ENCODE assay signal across 23 cellular contexts in genomic region chr7:150781961-150782360, GRCh38. TPM values are rescaled to one million over a fixed set of nuclear protein-coding genes. Genes with fewer than 3 reads are reported as not detected.
A peak's percentile ranks its signal among the peaks of the same experiment; 100 is the strongest.
DNase-seq lines count a peak whose midpoint lies in the region; ATAC-seq, FAIRE-seq and TF ChIP-seq lines count a peak whose summit lies in the region.
"Had no signal": no experiment of that assay in that cellular context is flagged by ENCODE, and none has a peak within 500 bp of the region (broad histone marks: within the 10 kb centered on the region; RNA-seq: fewer than 3 reads in every experiment).

No MANE protein-coding gene starts in this region.

- POLR2A ChIA-PET in IMR-90 (lab: Charles Lee; ENCODE audit: unreplicated experiment) = no interaction called here

- H3K27me3 ChIP-seq in IMR-90 (ENCODE audit: control insufficient read depth, insufficient read depth, low read length) = no peaks in the 10 kb centered on the region

- no peak for TF ChIP-seq RAD21 in IMR-90 (IDR thresholded peaks at IDR 0.05; ENCODE audit: low read length)

- H3K79me1 ChIP-seq in IMR-90 (ENCODE audit: low read depth in 1 of 2, low read length in 2 of 2) = no peaks in the 10 kb centered on the region

- H4K5ac ChIP-seq in IMR-90 (ENCODE audit: low read depth, low read length) = peak overlapping the region; percentile 98

- no peaks in the 10 kb centered on the region for H3K9me3 ChIP-seq in IMR-90 (ENCODE audit: control insufficient read depth, insufficient read depth, low read length)

- H3K36me3 Mint-ChIP-seq in dendritic cell treated with granulocyte-macrophage colony-stimulating factor and Interleukin-4, amounts not matched to agents 40 ng/mL and 50 ng/mL, for 4 days (ENCODE audit: low read depth) = peaks cover 38% of the 10 kb centered on the region
- H3K36me3 Mint-ChIP-seq in neural crest cell (ENCODE audit: low read depth) = no peaks in the 10 kb centered on the region
- no peaks in the 10 kb centered on the region for H3K36me3 Mint-ChIP-seq in activated T-helper 2 cell treated with anti-CD3 and anti-CD28 coated beads, Interferon-gamma antibody, Interleukin-2, Interleukin-4, amounts not matched to agents 10 μg/mL and 5 μg/mL and 100 μg/mL, durations not matched to agents 14 hours and 24 hours and 36 hours (ENCODE audit: low read depth)
- H3K36me3 Mint-ChIP-seq: CD8-positive, alpha-beta T cell had no signal

- no peak for ATAC-seq in IMR-90 (ENCODE audit: low read depth)
- ATAC-seq: CD8-positive, alpha-beta T cell; GM12878; GM23338 had no signal

- H3K56ac ChIP-seq in IMR-90 (ENCODE audit: extremely low read depth, insufficient read depth, low read length) = peak overlapping the region; percentile 97

- dilution Hi-C loops in IMR-90 (cut with HindIII; ENCODE audit: low sequenced_read_pairs, unreplicated experiment) = no loop called here

- H3K27me3 Mint-ChIP-seq in dendritic cell treated with granulocyte-macrophage colony-stimulating factor and Interleukin-4, amounts not matched to agents 40 ng/mL and 50 ng/mL, for 4 days = no peaks in the 10 kb centered on the region
- peaks cover 11% of the 10 kb centered on the region for H3K27me3 Mint-ChIP-seq in neural crest cell (ENCODE audit: low read depth)
- peaks cover 25% of the 10 kb centered on the region for H3K27me3 Mint-ChIP-seq in activated T-helper 2 cell treated with anti-CD3 and anti-CD28 coated beads, Interferon-gamma antibody, Interleukin-2, Interleukin-4, amounts not matched to agents 10 μg/mL and 5 μg/mL and 100 μg/mL, durations not matched to agents 14 hours and 24 hours and 36 hours (ENCODE audit: low read depth)

- DNase-seq in IMR-90 (no peak), neural crest cell (ENCODE audit: low read depth, low spot score) (no peak), GM12892 (ENCODE audit: insufficient read length) (no peak)
- DNase-seq in activated CD8-positive, alpha-beta memory T cell treated with anti-CD3 and anti-CD28 coated beads, Interleukin-2, amount 50 U/mL, for 48 hours = no peak
- DNase-seq in activated T-helper 2 cell treated with anti-CD3 and anti-CD28 coated beads, Interferon-gamma antibody, Interleukin-2, Interleukin-4, amounts not matched to agents 10 μg/mL and 5 μg/mL and 100 μg/mL, durations not matched to agents 14 hours and 24 hours and 36 hours (ENCODE audit: low spot score) = no peak
- DNase-seq: ACHN; Calu3; CD8-positive, alpha-beta T cell; HCEC 1CT; NCI-H1048; NCI-H1436; NCI-H1930; NCI-H345; NCI-H526; PC-9 had no signal

- no peaks in the 10 kb centered on the region for H4K20me1 ChIP-seq in IMR-90 (ENCODE audit: insufficient read depth, low read length)

- H3K4me2 ChIP-seq in IMR-90 (ENCODE audit: low read depth, low read length) = no peak overlapping the region; the same call in 1 of the 2 replicates
- H3K4me2 ChIP-seq: GM23338, PC-9 had no signal

- peak overlapping the region; percentile 99 for H3K18ac ChIP-seq in IMR-90 (ENCODE audit: low read depth, low read length)

- peak overlapping the region; percentile 99 for H3K4ac ChIP-seq in IMR-90 (ENCODE audit: low read depth, low read length)

- H2BK15ac ChIP-seq in IMR-90 (ENCODE audit: low read depth, low read length) = peak overlapping the region; percentile 87

- peak overlapping the region; percentile 99 for H3K27ac ChIP-seq in IMR-90 (ENCODE audit: insufficient read depth, low read length)
- H3K27ac ChIP-seq in urinary bladder (ENCODE audit: low read depth) = peak overlapping the region; percentile 35
- H3K27ac ChIP-seq: PC-9 had no signal

- in situ Hi-C loops in IMR-90 (cut with MboI; ENCODE audit: low sequenced_read_pairs) = loop anchor here (25.0 kb wide), 1 partner anchor 330 kb away; no protein-coding TSS in a partner anchor

- H3K14ac ChIP-seq in IMR-90 (replicated peaks; ENCODE audit: low read depth, low read length) = peak overlapping the region; percentile 94

- H2BK5ac ChIP-seq in IMR-90 (ENCODE audit: low read depth, low read length, poor library complexity, severe bottlenecking) = peak overlapping the region; percentile 84

- no TSS peak for BruUV-seq in IMR-90 (replicated peaks; lab: Mats Ljungman, UMichigan)

- peak overlapping the region; percentile 13; the same call in 1 of the 2 replicates for H3K9ac ChIP-seq in IMR-90 (ENCODE audit: low read depth, low read length)

- H3K4me3 ChIP-seq in IMR-90 (ENCODE audit: insufficient read depth, low read depth, low read length) = no peak overlapping the region
- H3K4me3 ChIP-seq in urinary bladder (ENCODE audit: low read depth, low read length) = no peak overlapping the region
- H3K4me3 ChIP-seq: GM12878, GM23338, PC-9 had no signal

- H3K4me1 ChIP-seq in IMR-90 (ENCODE audit: control insufficient read depth, insufficient read depth, low read length) (peaks cover 26% of the 10 kb centered on the region), urinary bladder (ENCODE audit: insufficient read depth) (no peaks in the 10 kb centered on the region)

- H2AFZ ChIP-seq in IMR-90 (replicated peaks; ENCODE audit: low read length, poor library complexity) = no peak overlapping the region
- H2AFZ ChIP-seq: GM23338, PC-9 had no signal

- H3K36me3 ChIP-seq in IMR-90 (ENCODE audit: control insufficient read depth, insufficient read depth, low read length) = peaks cover 1% of the 10 kb centered on the region; the same call in 1 of the 2 replicates
- no peaks in the 10 kb centered on the region for H3K36me3 ChIP-seq in urinary bladder (ENCODE audit: insufficient read depth)

- no peak overlapping the region for H2AK9ac ChIP-seq in IMR-90 (replicated peaks; ENCODE audit: low read depth, low read length, poor library complexity)

- H3K4me1 Mint-ChIP-seq in dendritic cell treated with granulocyte-macrophage colony-stimulating factor and Interleukin-4, amounts not matched to agents 40 ng/mL and 50 ng/mL, for 4 days (ENCODE audit: low read depth) = peaks cover 53% of the 10 kb centered on the region
- H3K4me1 Mint-ChIP-seq in neural crest cell = peaks cover 12% of the 10 kb centered on the region
- peaks cover 2% of the 10 kb centered on the region for H3K4me1 Mint-ChIP-seq in activated T-helper 2 cell treated with anti-CD3 and anti-CD28 coated beads, Interferon-gamma antibody, Interleukin-2, Interleukin-4, amounts not matched to agents 10 μg/mL and 5 μg/mL and 100 μg/mL, durations not matched to agents 14 hours and 24 hours and 36 hours (ENCODE audit: low read depth)
- H3K4me1 Mint-ChIP-seq: GM23338 had no signal

- H4K8ac ChIP-seq in IMR-90 (ENCODE audit: low read depth in 2 of 2, low read length in 2 of 2) = peak overlapping the region; percentile 90 to 91

- TF ChIP-seq CTCF in IMR-90 (conservative IDR thresholded peaks at IDR 0.05; ENCODE audit: low read depth, low read length) (no peak), neural crest cell (conservative IDR thresholded peaks at IDR 0.05) (no peak)

- peak overlapping the region; percentile 100 for H2BK120ac ChIP-seq in IMR-90 (ENCODE audit: low read depth, low read length)

- TF ChIP-seq POLR2A in IMR-90 (IDR thresholded peaks at IDR 0.05; ENCODE audit: low read depth, low read length) (no peak), GM12892 (IDR thresholded peaks at IDR 0.05; ENCODE audit: low read depth, low read length) (no peak)

- CTCF ChIA-PET in IMR-90 (lab: Yijun Ruan, JAX) = interaction anchor here (0.8 kb wide), 1 partner anchor 94 kb away, joined by 3 read pairs; no protein-coding TSS in a partner anchor

- H3K4me3 Mint-ChIP-seq in dendritic cell treated with granulocyte-macrophage colony-stimulating factor and Interleukin-4, amounts not matched to agents 40 ng/mL and 50 ng/mL, for 4 days = no peak overlapping the region
- no peak overlapping the region for H3K4me3 Mint-ChIP-seq in neural crest cell
- no peak overlapping the region for H3K4me3 Mint-ChIP-seq in activated T-helper 2 cell treated with anti-CD3 and anti-CD28 coated beads, Interferon-gamma antibody, Interleukin-2, Interleukin-4, amounts not matched to agents 10 μg/mL and 5 μg/mL and 100 μg/mL, durations not matched to agents 14 hours and 24 hours and 36 hours (ENCODE audit: low read depth)
- H3K4me3 Mint-ChIP-seq: CD8-positive, alpha-beta T cell; GM23338 had no signal

- peak overlapping the region; percentile 98 for H3K27ac Mint-ChIP-seq in dendritic cell treated with granulocyte-macrophage colony-stimulating factor and Interleukin-4, amounts not matched to agents 40 ng/mL and 50 ng/mL, for 4 days
- H3K27ac Mint-ChIP-seq in neural crest cell (ENCODE audit: unreplicated experiment) = peak overlapping the region; percentile 51
- H3K27ac Mint-ChIP-seq in activated T-helper 2 cell treated with anti-CD3 and anti-CD28 coated beads, Interferon-gamma antibody, Interleukin-2, Interleukin-4, amounts not matched to agents 10 μg/mL and 5 μg/mL and 100 μg/mL, durations not matched to agents 14 hours and 24 hours and 36 hours = no peak overlapping the region
- H3K27ac Mint-ChIP-seq: CD8-positive, alpha-beta T cell; GM23338 had no signal

- H3K9me3 Mint-ChIP-seq in dendritic cell treated with granulocyte-macrophage colony-stimulating factor and Interleukin-4, amounts not matched to agents 40 ng/mL and 50 ng/mL, for 4 days = no peaks in the 10 kb centered on the region
- no peaks in the 10 kb centered on the region for H3K9me3 Mint-ChIP-seq in neural crest cell
- no peaks in the 10 kb centered on the region for H3K9me3 Mint-ChIP-seq in activated T-helper 2 cell treated with anti-CD3 and anti-CD28 coated beads, Interferon-gamma antibody, Interleukin-2, Interleukin-4, amounts not matched to agents 10 μg/mL and 5 μg/mL and 100 μg/mL, durations not matched to agents 14 hours and 24 hours and 36 hours
- H3K9me3 Mint-ChIP-seq: CD8-positive, alpha-beta T cell; GM23338 had no signal

- peak overlapping the region; percentile 100 for H2BK20ac ChIP-seq in IMR-90 (ENCODE audit: low read depth, low read length)

- WGBS in IMR-90 (ENCODE audit: extremely low coverage in 2 of 2, insufficient read length in 1 of 2), 2 experiments = no CpG with 5 or more reads among the region's 2 CpGs
- 89% methylated on average over 2 of the region's 2 CpGs for WGBS in urinary bladder

- peaks cover 9% of the 10 kb centered on the region; the same call in 1 of the 2 replicates for H3K9me1 ChIP-seq in IMR-90 (ENCODE audit: insufficient read depth, low read length)

- H2AK5ac ChIP-seq in IMR-90 (ENCODE audit: low read depth, low read length) = peak overlapping the region; percentile 98

- H4K91ac ChIP-seq in IMR-90 (ENCODE audit: insufficient read depth, low read depth, low read length) = peak overlapping the region; percentile 99

- no peak for FAIRE-seq in GM12892 (lab: Jason Lieb, UNC)
- FAIRE-seq: GM12878, GM19239 had no signal

- H3K23ac ChIP-seq in IMR-90 (ENCODE audit: low read depth, low read length) = peak overlapping the region; percentile 99

- intact Hi-C loops in IMR-90 (cut with micrococcal nuclease) = no loop called here
- intact Hi-C loops in dendritic cell treated with granulocyte-macrophage colony-stimulating factor and Interleukin-4, amounts not matched to agents 40 ng/mL and 50 ng/mL, for 4 days (cut with micrococcal nuclease) = loop anchor here (10.0 kb wide), 1 partner anchor 303 kb away; the partner anchor contains the start of genes AGAP3, FASTK and TMUB1
- intact Hi-C loops in activated T-helper 2 cell treated with anti-CD3 and anti-CD28 coated beads, Interferon-gamma antibody, Interleukin-2, Interleukin-4, amounts not matched to agents 10 μg/mL and 5 μg/mL and 100 μg/mL, durations not matched to agents 14 hours and 24 hours and 36 hours (cut with micrococcal nuclease) = no loop called here

RNA-seq across cellular contexts. Expression of gene TMEM176B, which starts 18.2 kb away (rescaled TPM):
- total RNA-seq in IMR-90 (2012; rRNA removed) (not detected in 2 replicates), neural crest cell (2.2 and 3.1 TPM in 2 replicates), urinary bladder (59.4 TPM)
- polyA plus RNA-seq in IMR-90 (2012; rRNA removed) (not detected in 2 replicates), urinary bladder (84.0 TPM)
- 0.07 TPM in 1 of 2 replicates, not detected in the other for polyA plus RNA-seq in IMR-90 (2012; cell fraction: cytosol; rRNA removed)
- 0.14 TPM in 1 of 2 replicates, not detected in the other for polyA plus RNA-seq in IMR-90 (2012; cell fraction: nucleus; rRNA removed; ENCODE audit: low replicate concordance)
- polyA plus RNA-seq in GM12892 (2012; ENCODE audit: missing spikeins) = not detected
- 0.14 TPM in 1 of 2 replicates, not detected in the other for total RNA-seq in activated T-helper 2 cell treated with anti-CD3 and anti-CD28 coated beads, Interferon-gamma antibody, Interleukin-2, Interleukin-4, amounts not matched to agents 10 μg/mL and 5 μg/mL and 100 μg/mL, durations not matched to agents 14 hours and 24 hours and 36 hours
- total RNA-seq: CD8-positive, alpha-beta T cell had no signal
- polyA plus RNA-seq: BJ had no signal

RNA-seq across cellular contexts. Expression of gene TMEM176A, which starts 18.6 kb away (rescaled TPM):
- total RNA-seq in IMR-90 (2012; rRNA removed) (not detected in 2 replicates), neural crest cell (2.0 TPM in 2 replicates), urinary bladder (20.8 TPM)
- polyA plus RNA-seq in IMR-90 (2012; rRNA removed) (not detected in 2 replicates), urinary bladder (56.1 TPM)
- polyA plus RNA-seq in IMR-90 (2012; cell fraction: cytosol; rRNA removed) = not detected in 2 replicates
- not detected in 2 replicates for polyA plus RNA-seq in IMR-90 (2012; cell fraction: nucleus; rRNA removed; ENCODE audit: low replicate concordance)
- polyA plus RNA-seq in GM12892 (2012; ENCODE audit: missing spikeins) = not detected
- total RNA-seq in activated T-helper 2 cell treated with anti-CD3 and anti-CD28 coated beads, Interferon-gamma antibody, Interleukin-2, Interleukin-4, amounts not matched to agents 10 μg/mL and 5 μg/mL and 100 μg/mL, durations not matched to agents 14 hours and 24 hours and 36 hours = not detected in 2 replicates
- total RNA-seq: GM12878, GM23338, MCF 10A, PC-9 had no signal
- polyA plus RNA-seq: BJ, GM12878 had no signal

RNA-seq across cellular contexts. Expression of gene GIMAP5, which starts 44.7 kb away (rescaled TPM):
- total RNA-seq in IMR-90 (2012; rRNA removed) = not detected in 2 replicates
- not detected in 2 replicates for polyA plus RNA-seq in IMR-90 (2012; rRNA removed)
- polyA plus RNA-seq in IMR-90 (2012; cell fraction: cytosol; rRNA removed) = not detected in 2 replicates
- not detected in 2 replicates for polyA plus RNA-seq in IMR-90 (2012; cell fraction: nucleus; rRNA removed; ENCODE audit: low replicate concordance)
- 0.19 TPM in 1 of 2 replicates, not detected in the other for total RNA-seq in neural crest cell
- 25.6 TPM for total RNA-seq in urinary bladder
- 24.3 TPM for polyA plus RNA-seq in urinary bladder
- polyA plus RNA-seq in GM12892 (2012; ENCODE audit: missing spikeins) = 25.7 TPM
- 42.9 and 46.7 TPM in 2 replicates for total RNA-seq in activated T-helper 2 cell treated with anti-CD3 and anti-CD28 coated beads, Interferon-gamma antibody, Interleukin-2, Interleukin-4, amounts not matched to agents 10 μg/mL and 5 μg/mL and 100 μg/mL, durations not matched to agents 14 hours and 24 hours and 36 hours
- total RNA-seq: Calu3, GM23338, HT-29, MCF 10A, PC-9 had no signal
- polyA plus RNA-seq: BJ, GM23338 had no signal

Comparison
In these comparisons a context has a peak if more than half of its experiments do, and no peak if none do; other contexts are left out.
1. RNA of gene TMEM176B, which starts 18.2 kb away (total RNA-seq): 59.4 TPM in urinary bladder (single experiment); 2.2 to 3.1 TPM in neural crest cell, 0.14 TPM in activated T-helper 2 cell treated with anti-CD3 and anti-CD28 coated beads, Interferon-gamma antibody, Interleukin-2, Interleukin-4, amounts not matched to agents 10 μg/mL and 5 μg/mL and 100 μg/mL, durations not matched to agents 14 hours and 24 hours and 36 hours and not detected in IMR-90; every median in the first group is over 10 times any median in the second.
2. RNA of gene GIMAP5, which starts 44.7 kb away (total RNA-seq): 42.9 to 46.7 TPM in activated T-helper 2 cell treated with anti-CD3 and anti-CD28 coated beads, Interferon-gamma antibody, Interleukin-2, Interleukin-4, amounts not matched to agents 10 μg/mL and 5 μg/mL and 100 μg/mL, durations not matched to agents 14 hours and 24 hours and 36 hours and 25.6 TPM in urinary bladder (single experiment); 0.19 TPM in neural crest cell and not detected in IMR-90; every median in the first group is over 10 times any median in the second.